ENCODE assay signal across 15 cellular contexts in the genomic region with DNA sequence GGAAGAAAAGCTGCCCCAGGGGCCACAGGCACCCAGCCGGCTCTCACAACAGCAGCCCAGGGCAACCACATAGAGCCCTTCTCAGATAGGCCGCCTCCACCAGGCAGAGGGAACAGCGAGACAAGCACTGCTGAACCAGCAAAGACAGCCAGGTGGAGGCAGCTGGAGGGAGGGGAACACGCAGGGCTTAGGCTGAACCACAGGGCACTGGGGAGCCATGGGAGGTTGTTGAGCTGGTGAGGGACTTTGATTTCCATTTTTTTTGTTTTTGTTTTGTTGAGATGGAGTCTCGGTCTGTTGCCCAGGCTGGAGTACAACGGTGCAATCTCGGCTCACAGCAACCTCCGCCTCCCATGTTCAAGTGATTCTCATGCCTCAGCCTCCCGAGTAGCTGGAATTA. TPM values are rescaled to one million over a fixed set of nuclear protein-coding genes. Genes with fewer than 3 reads are reported as not detected.
DNase-seq lines count a peak whose midpoint lies in the region; ATAC-seq, FAIRE-seq and TF ChIP-seq lines count a peak whose summit lies in the region.
"Had no signal": no experiment of that assay in that cellular context is flagged by ENCODE, and none has a peak within 500 bp of the region (broad histone marks: within the 10 kb centered on the region; RNA-seq: fewer than 3 reads in every experiment).

No MANE protein-coding gene starts in this region.

- ATAC-seq in A549 (no peak), GM12878 (no peak)
- ATAC-seq in activated naive CD4-positive, alpha-beta T cell treated with anti-CD3 and anti-CD28 coated beads, Interleukin-2, amount 50 U/mL, for 72 hours = no peak
- ATAC-seq: GM23338 had no signal

- no peak overlapping the region for H3K27ac Mint-ChIP-seq in activated naive CD4-positive, alpha-beta T cell treated with anti-CD3 and anti-CD28 coated beads, Interleukin-2, amount 50 U/mL, for 72 hours
- H3K27ac Mint-ChIP-seq: GM23338 had no signal

- H3K4me1 ChIP-seq in A549 (peaks cover 13% of the 10 kb centered on the region; the same call in 2 of the 3 replicates), GM12878 (ENCODE audit: control insufficient read depth, insufficient read depth, low read length) (peaks cover 4% of the 10 kb centered on the region)

- peaks cover 1 to 5% of the 10 kb centered on the region in 2 experiments; a peak in 2 of 4 replicates for H3K27me3 ChIP-seq in GM12878 (replicated peaks in 1 of 2; ENCODE audit: control insufficient read depth in 2 of 2, insufficient read depth in 2 of 2, low read length in 1 of 2)

- no peak overlapping the region for H2AFZ ChIP-seq in GM12878 (ENCODE audit: control insufficient read depth, low read depth, low read length)
- H2AFZ ChIP-seq: GM23338 had no signal

- H3K9ac ChIP-seq in GM12878 (ENCODE audit: control insufficient read depth, insufficient read depth, low read length) = no peak overlapping the region

- no peak overlapping the region for H3K27ac ChIP-seq in A549
- H3K27ac ChIP-seq in GM12878 (ENCODE audit: control insufficient read depth, insufficient read depth) = no peak overlapping the region

- H4K20me1 ChIP-seq in GM12878 (ENCODE audit: control insufficient read depth, insufficient read depth) = no peaks in the 10 kb centered on the region

- FAIRE-seq in A549 (lab: Jason Lieb, UNC) = no peak
- FAIRE-seq in GM12878 (lab: Jason Lieb, UNC) = no peak

- no peak overlapping the region for H3K4me3 ChIP-seq in A549
- H3K4me3 ChIP-seq in GM12878 = no peak overlapping the region
- H3K4me3 ChIP-seq: GM23338 had no signal

- TF ChIP-seq RAD21 in A549 (conservative IDR thresholded peaks at IDR 0.05 in 1 of 2, IDR thresholded peaks at IDR 0.05 in 1 of 2) (no peak), GM12878 (IDR thresholded peaks at IDR 0.05; ENCODE audit: insufficient read depth, low read depth, low read length) (no peak)

- H3K4me2 ChIP-seq in A549 (no peak overlapping the region), GM12878 (ENCODE audit: control insufficient read depth, insufficient read depth) (no peak overlapping the region)
- H3K4me2 ChIP-seq: GM23338 had no signal

- POLR2A ChIA-PET in A549 (lab: Yijun Ruan, JAX) (no interaction called here), GM12878 (lab: Charles Lee) (no interaction called here)

- H3K9me3 ChIP-seq in A549 (no peaks in the 10 kb centered on the region), GM12878 (replicated peaks; ENCODE audit: control insufficient read depth, insufficient read depth, low read length) (no peaks in the 10 kb centered on the region)

- H3K36me3 ChIP-seq in GM12878 (ENCODE audit: control insufficient read depth in 2 of 2, insufficient read depth in 2 of 2, low read length in 1 of 2) = no peaks in the 10 kb centered on the region; a peak in 3 of 4 replicates

- RAD21 ChIA-PET in GM12878 (lab: Charles Lee; ENCODE audit: unreplicated experiment) = no interaction called here

- no TSS peak for BruUV-seq in GM12878 (replicated peaks; lab: Mats Ljungman, UMichigan)

- intact Hi-C loops in GM12878 (cut with micrococcal nuclease; ENCODE audit: unreplicated experiment) = no loop called here

- H3K9me3 Mint-ChIP-seq in activated naive CD4-positive, alpha-beta T cell treated with anti-CD3 and anti-CD28 coated beads, Interleukin-2, amount 50 U/mL, for 72 hours = no peaks in the 10 kb centered on the region
- H3K9me3 Mint-ChIP-seq: GM23338 had no signal

- TF ChIP-seq EP300 in A549 (IDR thresholded peaks at IDR 0.05) = no peak
- no peak for TF ChIP-seq EP300 in GM12878 (IDR thresholded peaks at IDR 0.05; ENCODE audit: borderline replicate concordance in 1 of 2, control insufficient read depth in 1 of 2, low read depth in 2 of 2, low read length in 2 of 2)

- no peaks in the 10 kb centered on the region for H3K36me3 Mint-ChIP-seq in activated naive CD4-positive, alpha-beta T cell treated with anti-CD3 and anti-CD28 coated beads, Interleukin-2, amount 50 U/mL, for 72 hours

- in situ Hi-C loops in GM12878 (cut with MboI) = no loop called here

- WGBS in A549 (ENCODE audit: missing lambda C conversion rate) = 93% methylated on average over 9 of the region's 9 CpGs
- WGBS in GM12878 (ENCODE audit: insufficient coverage, insufficient replicate concordance, low lambda C conversion rate, missing lambda C conversion rate) = 54% methylated on average over 9 of the region's 9 CpGs

- TF ChIP-seq POLR2A in A549 (IDR thresholded peaks at IDR 0.05; ENCODE audit: low read length) = no peak
- no peak for TF ChIP-seq POLR2A in GM12878 (IDR thresholded peaks at IDR 0.05; ENCODE audit: low read depth, low read length)

- TF ChIP-seq CTCF in A549 (IDR thresholded peaks at IDR 0.05) = no peak
- no peak for TF ChIP-seq CTCF in GM12878 (IDR thresholded peaks at IDR 0.05 in 2 of 3, conservative IDR thresholded peaks at IDR 0.05 in 1 of 3; ENCODE audit: control insufficient read depth in 2 of 3, extremely low read depth in 1 of 3, insufficient read depth in 1 of 3, low read depth in 3 of 3, low read length in 3 of 3)

- DNase-seq in A549 (ENCODE audit: low read depth in 1 of 2, low spot score in 1 of 2) (peak in 1 of 2 experiments; percentile 26), COLO668 (lab: John Stamatoyannopoulos, UW; ENCODE audit: unreplicated experiment) (peak; percentile 7), NAMALWA (ENCODE audit: low spot score) (peak; percentile 68), GM12878 (ENCODE audit: low read depth, low spot score) (no peak), EL (no peak), NCI-H2029 treated with DMSO at 0.1 percent for 48 hours (lab: John Stamatoyannopoulos, UW) (no peak)
- no peak for DNase-seq in activated naive CD4-positive, alpha-beta T cell treated with anti-CD3 and anti-CD28 coated beads, Interleukin-2, amount 50 U/mL, for 72 hours (ENCODE audit: low spot score in 2 of 2)
- DNase-seq: C1 segment of cervical spinal cord, DND-41, GF-D8, NCI-H2107, NCI-H226, NCI-H526, SHP77 treated with DMSO at 0.1 percent for 48 hours had no signal

- SMC1A ChIA-PET in GM12878 (lab: Charles Lee; ENCODE audit: uncharacterized antibody, unreplicated experiment) = no interaction called here

- CTCF ChIA-PET in A549 (lab: Yijun Ruan, JAX) = interaction anchor here (0.6 to 2.1 kb wide), 5 partner anchors 47 to 129 kb away, joined by 3 to 5 read pairs (median 4); no protein-coding TSS in a partner anchor
- CTCF ChIA-PET in GM12878 (lab: Yijun Ruan, JAX) = no interaction called here

- no peaks in the 10 kb centered on the region; the same call in 1 of the 2 replicates for H3K79me2 ChIP-seq in GM12878 (ENCODE audit: control insufficient read depth, insufficient read depth, low read length)

RNA-seq across cellular contexts. Expression of a gene that starts 3.5 kb away (rescaled TPM):
- polyA plus RNA-seq in A549 (2011; rRNA removed) (11.3 and 13.6 TPM in 2 replicates), A549 (2017; fragmentation: RNase III; extraction: RNeasy Plus Mini Kit Qiagen cat#74134 plus additional on column Dnase treatment) (24.7 to 26.0 TPM (median 25.7 TPM) in 3 replicates), GM12878 (2011; rRNA removed) (4.7 and 13.0 TPM in 2 replicates), GM12878 (2014; fragmentation: Illumina TruSeq; extraction: Trizol) (8.3 and 28.5 TPM in 2 replicates), GM12878 (2014; fragmentation: Nextera tagmentation; extraction: Ambion mirVana) (1 to 10 TPM; 1.6 to 5.6 TPM), GM12878 (2014; rRNA removed) (56.0 and 65.8 TPM in 2 replicates), GM12878 (2016; fragmentation: Nextera tagmentation; extraction: Ambion mirVana) (100 to 1,000 TPM; 122 to 131 TPM)
- polyA plus RNA-seq in A549 (2012; cell fraction: cytosol; rRNA removed) = 34.6 and 46.8 TPM in 2 replicates
- 31.9 and 42.0 TPM in 2 replicates for polyA plus RNA-seq in A549 (2012; cell fraction: nucleus; rRNA removed)
- 16.9 and 19.5 TPM in 2 replicates for polyA minus RNA-seq in A549 (2011; rRNA and poly(A)+ RNA removed)
- 6.5 and 6.7 TPM in 2 replicates for total RNA-seq in GM12878 (2013; cell fraction: nucleolus; rRNA removed)
- total RNA-seq in GM12878 (2014; rRNA removed) (50.1 and 55.2 TPM in 2 replicates), GM12878 (2014; rRNA removed; fragmentation: Illumina TruSeq; extraction: Trizol) (22.5 and 24.9 TPM in 2 replicates), GM12878 (2021) (49.1 and 52.0 TPM in 2 replicates)
- polyA plus RNA-seq in GM12878 (2011; ENCODE audit: low read depth) = 9.2 TPM
- polyA plus RNA-seq in GM12878 (2011; cell fraction: cytosol; rRNA removed) = 13.6 and 22.1 TPM in 2 replicates
- 11.4 and 12.7 TPM in 2 replicates for polyA plus RNA-seq in GM12878 (2011; cell fraction: nucleus; rRNA removed)
- 28.9 and 29.0 TPM in 2 replicates for polyA plus RNA-seq in GM12878 (2012)
- 4.2 and 10.8 TPM in 2 replicates for polyA minus RNA-seq in GM12878 (2011; rRNA and poly(A)+ RNA removed)
- polyA minus RNA-seq in GM12878 (2011; cell fraction: cytosol; rRNA and poly(A)+ RNA removed) = 4.5 and 11.0 TPM in 2 replicates
- 2.1 and 5.4 TPM in 2 replicates for polyA minus RNA-seq in GM12878 (2011; cell fraction: nucleus; rRNA and poly(A)+ RNA removed)
- 10 to 100 TPM in 1 of 2 donors, 1 to 10 TPM in 1; 4.2 to 30.2 TPM for total RNA-seq in activated naive CD4-positive, alpha-beta T cell treated with anti-CD3 and anti-CD28 coated beads, Interleukin-2, amount 50 U/mL, for 72 hours

RNA-seq across cellular contexts. Expression of a gene that starts 9.5 kb away (rescaled TPM):
- 47.8 and 58.9 TPM in 2 replicates for polyA plus RNA-seq in A549 (2011; rRNA removed)
- polyA plus RNA-seq in A549 (2012; cell fraction: cytosol; rRNA removed) = 71.1 and 85.7 TPM in 2 replicates
- polyA plus RNA-seq in A549 (2012; cell fraction: nucleus; rRNA removed) = 80.2 and 89.4 TPM in 2 replicates
- polyA plus RNA-seq in A549 (2017; fragmentation: RNase III; extraction: RNeasy Plus Mini Kit Qiagen cat#74134 plus additional on column Dnase treatment) = 86.3 to 87.7 TPM (median 86.5 TPM) in 3 replicates
- polyA minus RNA-seq in A549 (2011; rRNA and poly(A)+ RNA removed) = 29.1 and 40.5 TPM in 2 replicates
- 111 and 128 TPM in 2 replicates for total RNA-seq in GM12878 (2013; cell fraction: nucleolus; rRNA removed)
- 122 and 127 TPM in 2 replicates for total RNA-seq in GM12878 (2014; rRNA removed)
- total RNA-seq in GM12878 (2014; rRNA removed; fragmentation: Illumina TruSeq; extraction: Trizol) = 82.5 and 93.4 TPM in 2 replicates
- total RNA-seq in GM12878 (2021) = 223 and 240 TPM in 2 replicates
- polyA plus RNA-seq in GM12878 (2011; ENCODE audit: low read depth) = 23.5 TPM
- polyA plus RNA-seq in GM12878 (2011; rRNA removed) = 110 and 123 TPM in 2 replicates
- 47.6 and 72.8 TPM in 2 replicates for polyA plus RNA-seq in GM12878 (2011; cell fraction: cytosol; rRNA removed)
- polyA plus RNA-seq in GM12878 (2011; cell fraction: nucleus; rRNA removed) = 106 and 159 TPM in 2 replicates
- 71.1 and 77.1 TPM in 2 replicates for polyA plus RNA-seq in GM12878 (2012)
- polyA plus RNA-seq in GM12878 (2014; fragmentation: Illumina TruSeq; extraction: Trizol) = 69.0 and 91.2 TPM in 2 replicates
- polyA plus RNA-seq in GM12878 (2014; fragmentation: Nextera tagmentation; extraction: Ambion mirVana) = 10 to 100 TPM in 1 of 2 experiments, 1 to 10 TPM in 1; 9.9 to 27.7 TPM
- polyA plus RNA-seq in GM12878 (2014; rRNA removed) = 164 and 194 TPM in 2 replicates
- polyA plus RNA-seq in GM12878 (2016; fragmentation: Nextera tagmentation; extraction: Ambion mirVana) = 10 to 100 TPM; 16.9 to 17.9 TPM
- polyA minus RNA-seq in GM12878 (2011; rRNA and poly(A)+ RNA removed) = 27.9 and 29.7 TPM in 2 replicates
- 26.6 and 31.5 TPM in 2 replicates for polyA minus RNA-seq in GM12878 (2011; cell fraction: cytosol; rRNA and poly(A)+ RNA removed)
- 17.4 and 38.3 TPM in 2 replicates for polyA minus RNA-seq in GM12878 (2011; cell fraction: nucleus; rRNA and poly(A)+ RNA removed)
- total RNA-seq in activated naive CD4-positive, alpha-beta T cell treated with anti-CD3 and anti-CD28 coated beads, Interleukin-2, amount 50 U/mL, for 72 hours = 100 to 1,000 TPM; 194 to 298 TPM

RNA-seq across cellular contexts. Expression of a gene that starts 14.1 kb away (rescaled TPM):
- 18.6 and 19.3 TPM in 2 replicates for polyA plus RNA-seq in A549 (2011; rRNA removed)
- polyA plus RNA-seq in A549 (2012; cell fraction: cytosol; rRNA removed) = 129 and 157 TPM in 2 replicates
- polyA plus RNA-seq in A549 (2012; cell fraction: nucleus; rRNA removed) = 103 and 186 TPM in 2 replicates
- polyA plus RNA-seq in A549 (2017; fragmentation: RNase III; extraction: RNeasy Plus Mini Kit Qiagen cat#74134 plus additional on column Dnase treatment) = 68.4 to 72.8 TPM (median 68.9 TPM) in 3 replicates
- polyA minus RNA-seq in A549 (2011; rRNA and poly(A)+ RNA removed) = 8.1 and 19.8 TPM in 2 replicates
- total RNA-seq in GM12878 (2013; cell fraction: nucleolus; rRNA removed) = 50.2 and 65.0 TPM in 2 replicates
- total RNA-seq in GM12878 (2014; rRNA removed) = 107 and 143 TPM in 2 replicates
- 18.5 and 24.1 TPM in 2 replicates for total RNA-seq in GM12878 (2014; rRNA removed; fragmentation: Illumina TruSeq; extraction: Trizol)
- total RNA-seq in GM12878 (2021) = 136 and 143 TPM in 2 replicates
- polyA plus RNA-seq in GM12878 (2011; ENCODE audit: low read depth) = 16.9 TPM
- polyA plus RNA-seq in GM12878 (2011; rRNA removed) = 12.1 and 43.0 TPM in 2 replicates
- polyA plus RNA-seq in GM12878 (2011; cell fraction: cytosol; rRNA removed) = 127 and 227 TPM in 2 replicates
- 125 and 151 TPM in 2 replicates for polyA plus RNA-seq in GM12878 (2011; cell fraction: nucleus; rRNA removed)
- polyA plus RNA-seq in GM12878 (2012) = 64.7 and 88.4 TPM in 2 replicates
- 1.5 and 5.1 TPM in 2 replicates for polyA plus RNA-seq in GM12878 (2014; fragmentation: Illumina TruSeq; extraction: Trizol)
- 10 to 100 TPM; 10.6 to 39.4 TPM for polyA plus RNA-seq in GM12878 (2014; fragmentation: Nextera tagmentation; extraction: Ambion mirVana)
- 166 and 177 TPM in 2 replicates for polyA plus RNA-seq in GM12878 (2014; rRNA removed)
- polyA plus RNA-seq in GM12878 (2016; fragmentation: Nextera tagmentation; extraction: Ambion mirVana) = 100 to 1,000 TPM; 261 to 282 TPM
- 38.5 and 54.8 TPM in 2 replicates for polyA minus RNA-seq in GM12878 (2011; rRNA and poly(A)+ RNA removed)
- 65.2 and 74.7 TPM in 2 replicates for polyA minus RNA-seq in GM12878 (2011; cell fraction: cytosol; rRNA and poly(A)+ RNA removed)
- 16.3 and 29.0 TPM in 2 replicates for polyA minus RNA-seq in GM12878 (2011; cell fraction: nucleus; rRNA and poly(A)+ RNA removed)
- 100 to 1,000 TPM in 1 of 2 donors, 10 to 100 TPM in 1; 89.4 to 105 TPM for total RNA-seq in activated naive CD4-positive, alpha-beta T cell treated with anti-CD3 and anti-CD28 coated beads, Interleukin-2, amount 50 U/mL, for 72 hours

RNA-seq across cellular contexts. Expression of a gene that starts 40.4 kb away (rescaled TPM):
- polyA plus RNA-seq in A549 (2011; rRNA removed) (485 and 525 TPM in 2 replicates), A549 (2017; fragmentation: RNase III; extraction: RNeasy Plus Mini Kit Qiagen cat#74134 plus additional on column Dnase treatment) (1,370 to 1,458 TPM (median 1,378 TPM) in 3 replicates), GM12878 (2011; rRNA removed) (524 and 1,111 TPM in 2 replicates), GM12878 (2014; fragmentation: Illumina TruSeq; extraction: Trizol) (209 and 786 TPM in 2 replicates), GM12878 (2014; fragmentation: Nextera tagmentation; extraction: Ambion mirVana) (100 to 1,000 TPM; 559 to 717 TPM), GM12878 (2014; rRNA removed) (3,158 and 3,344 TPM in 2 replicates), GM12878 (2016; fragmentation: Nextera tagmentation; extraction: Ambion mirVana) (1,000 to 10,000 TPM; 1,763 to 1,909 TPM)
- 2,687 and 2,770 TPM in 2 replicates for polyA plus RNA-seq in A549 (2012; cell fraction: cytosol; rRNA removed)
- polyA plus RNA-seq in A549 (2012; cell fraction: nucleus; rRNA removed) = 2,142 and 3,339 TPM in 2 replicates
- polyA minus RNA-seq in A549 (2011; rRNA and poly(A)+ RNA removed) = 298 and 489 TPM in 2 replicates
- 239 and 289 TPM in 2 replicates for total RNA-seq in GM12878 (2013; cell fraction: nucleolus; rRNA removed)
- total RNA-seq in GM12878 (2014; rRNA removed) (1,524 and 1,715 TPM in 2 replicates), GM12878 (2014; rRNA removed; fragmentation: Illumina TruSeq; extraction: Trizol) (972 and 1,030 TPM in 2 replicates), GM12878 (2021) (2,219 and 2,315 TPM in 2 replicates)
- 7,786 TPM for polyA plus RNA-seq in GM12878 (2011; ENCODE audit: low read depth)
- polyA plus RNA-seq in GM12878 (2011; cell fraction: cytosol; rRNA removed) = 3,186 and 3,536 TPM in 2 replicates
- polyA plus RNA-seq in GM12878 (2011; cell fraction: nucleus; rRNA removed) = 1,362 and 1,364 TPM in 2 replicates
- 3,088 and 3,408 TPM in 2 replicates for polyA plus RNA-seq in GM12878 (2012)
- 256 and 857 TPM in 2 replicates for polyA minus RNA-seq in GM12878 (2011; rRNA and poly(A)+ RNA removed)
- polyA minus RNA-seq in GM12878 (2011; cell fraction: cytosol; rRNA and poly(A)+ RNA removed) = 796 and 851 TPM in 2 replicates
- 184 and 257 TPM in 2 replicates for polyA minus RNA-seq in GM12878 (2011; cell fraction: nucleus; rRNA and poly(A)+ RNA removed)
- total RNA-seq in activated naive CD4-positive, alpha-beta T cell treated with anti-CD3 and anti-CD28 coated beads, Interleukin-2, amount 50 U/mL, for 72 hours = 1,000 to 10,000 TPM; 1,495 to 1,747 TPM

RNA-seq across cellular contexts. Expression of a gene that starts 52.1 kb away (rescaled TPM):
- 0.32 and 0.36 TPM in 2 replicates for polyA plus RNA-seq in A549 (2011; rRNA removed)
- polyA plus RNA-seq in A549 (2012; cell fraction: cytosol; rRNA removed) = 1.2 and 1.5 TPM in 2 replicates
- polyA plus RNA-seq in A549 (2012; cell fraction: nucleus; rRNA removed) = 1.8 and 3.5 TPM in 2 replicates
- polyA plus RNA-seq in A549 (2017; fragmentation: RNase III; extraction: RNeasy Plus Mini Kit Qiagen cat#74134 plus additional on column Dnase treatment) = 1.3 to 1.6 TPM (median 1.6 TPM) in 3 replicates
- polyA minus RNA-seq in A549 (2011; rRNA and poly(A)+ RNA removed) = 0.68 and 1.0 TPM in 2 replicates
- 0.34 and 0.46 TPM in 2 replicates for total RNA-seq in GM12878 (2013; cell fraction: nucleolus; rRNA removed)
- total RNA-seq in GM12878 (2014; rRNA removed) = under 0.01 and 0.11 TPM in 2 replicates
- total RNA-seq in GM12878 (2014; rRNA removed; fragmentation: Illumina TruSeq; extraction: Trizol) = 0.05 TPM in 1 of 2 replicates, not detected in the other
- 0.08 and 0.26 TPM in 2 replicates for total RNA-seq in GM12878 (2021)
- 0.31 TPM for polyA plus RNA-seq in GM12878 (2011; ENCODE audit: low read depth)
- not detected in 2 replicates for polyA plus RNA-seq in GM12878 (2011; rRNA removed)
- polyA plus RNA-seq in GM12878 (2011; cell fraction: cytosol; rRNA removed) = 0.03 TPM in 1 of 2 replicates, not detected in the other
- polyA plus RNA-seq in GM12878 (2011; cell fraction: nucleus; rRNA removed) = 0.18 and 0.38 TPM in 2 replicates
- polyA plus RNA-seq in GM12878 (2012) = 0.27 and 0.43 TPM in 2 replicates
- not detected in 2 replicates for polyA plus RNA-seq in GM12878 (2014; fragmentation: Illumina TruSeq; extraction: Trizol)
- under 1 TPM in 1 of 2 experiments, not detected in 1; 0.02 TPM for polyA plus RNA-seq in GM12878 (2014; fragmentation: Nextera tagmentation; extraction: Ambion mirVana)
- polyA plus RNA-seq in GM12878 (2014; rRNA removed) = 0.16 and 0.73 TPM in 2 replicates
- polyA plus RNA-seq in GM12878 (2016; fragmentation: Nextera tagmentation; extraction: Ambion mirVana) = under 1 TPM in 1 of 2 experiments, not detected in 1; 0.04 TPM
- 0.05 TPM in 1 of 2 replicates, not detected in the other for polyA minus RNA-seq in GM12878 (2011; rRNA and poly(A)+ RNA removed)
- polyA minus RNA-seq in GM12878 (2011; cell fraction: cytosol; rRNA and poly(A)+ RNA removed) = not detected in 2 replicates
- 0.12 and 0.38 TPM in 2 replicates for polyA minus RNA-seq in GM12878 (2011; cell fraction: nucleus; rRNA and poly(A)+ RNA removed)
- total RNA-seq in activated naive CD4-positive, alpha-beta T cell treated with anti-CD3 and anti-CD28 coated beads, Interleukin-2, amount 50 U/mL, for 72 hours = under 1 TPM; 0.09 to 0.14 TPM

Comparison
In these comparisons a context has a peak if more than half of its experiments do, and no peak if none do; other contexts are left out.
1. DNase-seq: peak in COLO668 (single experiment) and NAMALWA (single experiment); none in GM12878 (single experiment), activated naive CD4-positive, alpha-beta T cell treated with anti-CD3 and anti-CD28 coated beads, Interleukin-2, amount 50 U/mL, for 72 hours (0 of 2), EL (single experiment) and NCI-H2029 treated with DMSO at 0.1 percent for 48 hours (single experiment).